In genomic region chr15:101189708-101190107, GRCh38 we compare ENCODE assay signal across 13 cellular contexts.
A peak's percentile ranks its signal among the peaks of the same experiment; 100 is the strongest.
DNase-seq lines count a peak whose midpoint lies in the region; ATAC-seq, FAIRE-seq and TF ChIP-seq lines count a peak whose summit lies in the region.
"Had no signal": no experiment of that assay in that cellular context is flagged by ENCODE, and none has a peak within 500 bp of the region (broad histone marks: within the 10 kb centered on the region; RNA-seq: fewer than 3 reads in every experiment).

No MANE protein-coding gene starts in this region.

- H3K36me3 ChIP-seq in RWPE2 (ENCODE audit: low read depth) (peaks cover 14% of the 10 kb centered on the region), ascending aorta (no peaks in the 10 kb centered on the region), kidney (ENCODE audit: control insufficient read depth in 1 of 2, insufficient read depth in 2 of 2, low read length in 2 of 2) (no peaks in the 10 kb centered on the region)

- peaks cover 11% of the 10 kb centered on the region for H3K36me3 Mint-ChIP-seq in stimulated activated memory B cell treated with anti-CD40 and anti-IgM and Interleukin-4, amounts not matched to agents 10 μg/mL and 1 μg/mL and 100 μg/mL, for 72 hours

- H3K27ac ChIP-seq in RWPE2 (ENCODE audit: poor library complexity, severe bottlenecking), result peak overlapping the region; percentile 92
- H3K27ac ChIP-seq in ascending aorta, result peak overlapping the region; percentile 82 to 83
- H3K27ac ChIP-seq in kidney (ENCODE audit: low read depth in 2 of 2, low read length in 2 of 2), result peak overlapping the region in 1 of 2 donors; percentile 0
- H3K27ac ChIP-seq in foreskin keratinocyte, result no peak overlapping the region
- H3K27ac ChIP-seq: KMS-11 had no signal

- H3K4me3 ChIP-seq in RWPE2 (ENCODE audit: severe bottlenecking) (no peak overlapping the region), ascending aorta (peak overlapping the region in 1 of 2 donors; percentile 64), kidney (ENCODE audit: low read length in 2 of 2) (no peak overlapping the region)

- DNase-seq in RWPE2 (ENCODE audit: low spot score) (no peak), ascending aorta (ENCODE audit: low spot score in 2 of 2) (no peak), kidney (peak; percentile 76), foreskin keratinocyte (no peak)
- DNase-seq: dermis blood vessel endothelial cell, hippocampal formation, midbrain, PC-3 had no signal

- peaks cover 75% of the 10 kb centered on the region for H3K4me1 Mint-ChIP-seq in stimulated activated memory B cell treated with anti-CD40 and anti-IgM and Interleukin-4, amounts not matched to agents 10 μg/mL and 1 μg/mL and 100 μg/mL, for 72 hours

- ATAC-seq in RWPE2 (ENCODE audit: low read depth), result no peak
- ATAC-seq in stimulated activated memory B cell treated with anti-CD40 and anti-IgM and Interleukin-4, amounts not matched to agents 10 μg/mL and 1 μg/mL and 100 μg/mL, for 72 hours, result no peak
- ATAC-seq in foreskin keratinocyte, result no peak
- no peak for ATAC-seq in HG03139 (IDR thresholded peaks at IDR 0.05; ENCODE audit: unreplicated experiment)
- no peak for ATAC-seq in HG03457 (IDR thresholded peaks at IDR 0.05; ENCODE audit: unreplicated experiment)

- no peaks in the 10 kb centered on the region for H3K27me3 Mint-ChIP-seq in stimulated activated memory B cell treated with anti-CD40 and anti-IgM and Interleukin-4, amounts not matched to agents 10 μg/mL and 1 μg/mL and 100 μg/mL, for 72 hours

- H3K9me3 ChIP-seq in RWPE2 (ENCODE audit: severe bottlenecking) (no peaks in the 10 kb centered on the region), ascending aorta (no peaks in the 10 kb centered on the region), kidney (ENCODE audit: control insufficient read depth in 1 of 2, low read length in 2 of 2) (no peaks in the 10 kb centered on the region)

- H3K4me3 Mint-ChIP-seq in stimulated activated memory B cell treated with anti-CD40 and anti-IgM and Interleukin-4, amounts not matched to agents 10 μg/mL and 1 μg/mL and 100 μg/mL, for 72 hours, result no peak overlapping the region

- intact Hi-C loops in ascending aorta (cut with DNase I), result loop anchor here (5.0 kb wide), 1 partner anchor 63 kb away; the partner anchor contains the start of gene CHSY1
- intact Hi-C loops in kidney (cut with DNase I), result no loop called here

- H3K4me1 ChIP-seq in RWPE2 (ENCODE audit: insufficient read depth, poor library complexity, severe bottlenecking) (peaks cover 76% of the 10 kb centered on the region), ascending aorta (peaks cover 0 to 63% of the 10 kb centered on the region in 2 donors), kidney (ENCODE audit: control insufficient read depth in 1 of 2, insufficient read depth in 1 of 2, low read depth in 1 of 2, low read length in 2 of 2) (peaks cover 24 to 25% of the 10 kb centered on the region in 2 donors), foreskin keratinocyte (peaks cover 43% of the 10 kb centered on the region)

- H3K27ac Mint-ChIP-seq in stimulated activated memory B cell treated with anti-CD40 and anti-IgM and Interleukin-4, amounts not matched to agents 10 μg/mL and 1 μg/mL and 100 μg/mL, for 72 hours, result peak overlapping the region; percentile 77

- FAIRE-seq in kidney (lab: Jason Lieb, UNC), result no peak
- FAIRE-seq: H54 had no signal

- H3K9ac ChIP-seq in kidney (ENCODE audit: low read length in 2 of 2), result no peak overlapping the region
- H3K9ac ChIP-seq: KMS-11 had no signal

- no peaks in the 10 kb centered on the region for H3K27me3 ChIP-seq in RWPE2 (ENCODE audit: insufficient read depth, poor library complexity, severe bottlenecking)
- no peaks in the 10 kb centered on the region for H3K27me3 ChIP-seq in ascending aorta
- no peaks in the 10 kb centered on the region for H3K27me3 ChIP-seq in foreskin keratinocyte

- no peaks in the 10 kb centered on the region for H3K9me3 Mint-ChIP-seq in stimulated activated memory B cell treated with anti-CD40 and anti-IgM and Interleukin-4, amounts not matched to agents 10 μg/mL and 1 μg/mL and 100 μg/mL, for 72 hours

- TF ChIP-seq CTCF in RWPE2 (IDR thresholded peaks at IDR 0.05; ENCODE audit: poor library complexity, severe bottlenecking) (no peak), ascending aorta (IDR thresholded peaks at IDR 0.05) (no peak), kidney (IDR thresholded peaks at IDR 0.05; ENCODE audit: borderline replicate concordance, extremely low read depth, insufficient read depth) (no peak), foreskin keratinocyte (conservative IDR thresholded peaks at IDR 0.05) (no peak)
